In the genomic region with DNA sequence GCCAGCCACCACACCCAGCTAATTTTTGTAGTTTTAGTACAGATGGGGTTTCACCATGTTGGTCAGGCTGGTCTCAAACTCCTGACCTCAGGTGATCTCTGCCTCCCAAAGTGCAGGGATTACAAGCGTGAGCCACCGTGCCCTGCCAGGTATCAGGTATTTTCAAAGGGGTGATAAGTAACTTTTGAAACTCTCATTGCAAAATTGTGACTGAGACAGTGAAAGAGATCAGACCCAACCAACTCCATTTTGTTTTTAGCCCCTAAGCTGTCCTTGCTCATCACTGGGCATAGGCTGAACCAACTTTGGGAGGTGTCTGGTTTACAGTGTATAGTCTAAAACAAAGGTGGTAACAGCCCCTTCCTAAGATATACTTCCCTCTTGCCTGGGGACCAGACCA, we compare ENCODE assay signal across 8 cellular contexts. TPM values are rescaled to one million over a fixed set of nuclear protein-coding genes. Genes with fewer than 3 reads are reported as not detected.
"Had no signal": no experiment of that assay in that cellular context is flagged by ENCODE, and none has a peak within 500 bp of the region (broad histone marks: within the 10 kb centered on the region; RNA-seq: fewer than 3 reads in every experiment).

No MANE protein-coding gene starts in this region.

- DNase-seq: H9, HCEC 1CT, KG1 had no signal

- H3K36me3 Mint-ChIP-seq: IgD-negative memory B cell had no signal

- H3K4me2 ChIP-seq: GM23338 had no signal

- H3K27me3 Mint-ChIP-seq: IgD-negative memory B cell had no signal

- H3K27ac Mint-ChIP-seq: GM23338, H9, IgD-negative memory B cell had no signal

- H3K4me1 Mint-ChIP-seq: GM23338, H9, IgD-negative memory B cell had no signal

- ATAC-seq: GM23338, HepG2 had no signal

- FAIRE-seq: H1, H54, HepG2 had no signal

- H3K4me3 ChIP-seq: GM23338 had no signal

- H2AFZ ChIP-seq: GM23338 had no signal

- H3K4me3 Mint-ChIP-seq: GM23338, H9 had no signal

RNA-seq across cellular contexts. Expression of a gene that starts 29.3 kb away (rescaled TPM):
- polyA plus RNA-seq: IgD-negative memory B cell had no signal
